8 cellular contexts compared by ENCODE assay signal in genomic region chr16:69725480-69726312, GRCh38. TPM values are rescaled to one million over a fixed set of nuclear protein-coding genes. Genes with fewer than 3 reads are reported as not detected.
A peak's percentile ranks its signal among the peaks of the same experiment; 100 is the strongest.
DNase-seq lines count a peak whose midpoint lies in the region; ATAC-seq and TF ChIP-seq lines count a peak whose summit lies in the region.

No MANE protein-coding gene starts in this region.

- intact Hi-C loops in aorta (cut with DNase I) = loop anchor here in 1 of 2 donors (2.0 kb wide), 1 partner anchor 29 kb away; the partner anchor contains the start of gene NOB1

- peak overlapping the region; percentile 93 for H3K4me3 Mint-ChIP-seq in stimulated activated naive CD8-positive, alpha-beta T cell treated with anti-CD3 and anti-CD28 coated beads, Interleukin-15, Interleukin-2, amounts not matched to agents 100 ng/mL and 50 ng/mL, for 24 hours
- H3K4me3 Mint-ChIP-seq in brain = peak overlapping the region; percentile 87 to 92 (median 92)

- no peak for TF ChIP-seq CTCF in brain (conservative IDR thresholded peaks at IDR 0.05)

- H3K36me3 Mint-ChIP-seq in stimulated activated naive CD8-positive, alpha-beta T cell treated with anti-CD3 and anti-CD28 coated beads, Interleukin-15, Interleukin-2, amounts not matched to agents 100 ng/mL and 50 ng/mL, for 24 hours (ENCODE audit: low read depth) = no peaks in the 10 kb centered on the region
- H3K36me3 Mint-ChIP-seq in brain = no peaks in the 10 kb centered on the region

- peak overlapping the region; percentile 99 for H3K27ac ChIP-seq in mesodermal cell (ENCODE audit: low read depth, low read length, severe bottlenecking)
- H3K27ac ChIP-seq in aorta (ENCODE audit: low read depth in 1 of 2, low read length in 2 of 2) = peak overlapping the region in 1 of 2 donors; percentile 53

- H3K9me3 ChIP-seq in mesodermal cell (ENCODE audit: control insufficient read depth, low read length) (no peaks in the 10 kb centered on the region), aorta (ENCODE audit: control insufficient read depth, low read length) (no peaks in the 10 kb centered on the region)

- no peaks in the 10 kb centered on the region for H3K9me3 Mint-ChIP-seq in stimulated activated naive CD8-positive, alpha-beta T cell treated with anti-CD3 and anti-CD28 coated beads, Interleukin-15, Interleukin-2, amounts not matched to agents 100 ng/mL and 50 ng/mL, for 24 hours
- H3K9me3 Mint-ChIP-seq in brain = no peaks in the 10 kb centered on the region

- no peaks in the 10 kb centered on the region for H3K27me3 Mint-ChIP-seq in stimulated activated naive CD8-positive, alpha-beta T cell treated with anti-CD3 and anti-CD28 coated beads, Interleukin-15, Interleukin-2, amounts not matched to agents 100 ng/mL and 50 ng/mL, for 24 hours
- peaks cover 7% of the 10 kb centered on the region for H3K27me3 Mint-ChIP-seq in brain

- DNase-seq in stimulated activated naive CD8-positive, alpha-beta T cell treated with anti-CD3 and anti-CD28 coated beads, Interleukin-15, Interleukin-2, amounts not matched to agents 100 U/mL and 50 U/mL, for 24 hours = no peak
- DNase-seq in aorta (peak in 1 of 2 donors; percentile 51), NCI-H2171 (lab: John Stamatoyannopoulos, UW) (no peak)

- peak overlapping the region; percentile 89 for H3K27ac Mint-ChIP-seq in stimulated activated naive CD8-positive, alpha-beta T cell treated with anti-CD3 and anti-CD28 coated beads, Interleukin-15, Interleukin-2, amounts not matched to agents 100 ng/mL and 50 ng/mL, for 24 hours
- peak overlapping the region; percentile 92 to 99 (median 95) for H3K27ac Mint-ChIP-seq in brain

- H3K27me3 ChIP-seq in aorta (ENCODE audit: control insufficient read depth in 1 of 2, insufficient read depth in 2 of 2, low read length in 1 of 2) = no peaks in the 10 kb centered on the region

- ATAC-seq in stimulated activated naive CD8-positive, alpha-beta T cell treated with anti-CD3 and anti-CD28 coated beads, Interleukin-15, Interleukin-2, amounts not matched to agents 100 U/mL and 50 U/mL, for 24 hours = no peak
- ATAC-seq in aorta (ENCODE audit: low FRiP score) = no peak
- ATAC-seq in HG02870 (IDR thresholded peaks at IDR 0.05; ENCODE audit: unreplicated experiment) = no peak
- no peak for ATAC-seq in HG02840 (IDR thresholded peaks at IDR 0.05; ENCODE audit: low FRiP score, unreplicated experiment)

- WGBS in mesodermal cell (ENCODE audit: insufficient coverage in 2 of 2), 2 experiments = 65 to 78% methylated on average over 26 to 28 of the region's 32 CpGs
- WGBS in aorta, 2 donors = 64 to 66% methylated on average over 32 of the region's 32 CpGs

- H3K4me1 Mint-ChIP-seq in stimulated activated naive CD8-positive, alpha-beta T cell treated with anti-CD3 and anti-CD28 coated beads, Interleukin-15, Interleukin-2, amounts not matched to agents 100 ng/mL and 50 ng/mL, for 24 hours (ENCODE audit: low read depth) = peaks cover 22% of the 10 kb centered on the region
- peaks cover 41% of the 10 kb centered on the region for H3K4me1 Mint-ChIP-seq in brain

- H3K4me3 ChIP-seq in mesodermal cell (ENCODE audit: extremely low read depth, insufficient read depth, low read length, poor library complexity, severe bottlenecking) (peak overlapping the region; percentile 45), aorta (ENCODE audit: low read length in 2 of 2) (peak overlapping the region; percentile 65 to 68)

- H3K4me1 ChIP-seq in mesodermal cell (ENCODE audit: control insufficient read depth, insufficient read depth, low read length, poor library complexity, severe bottlenecking) = peaks cover 8% of the 10 kb centered on the region
- H3K4me1 ChIP-seq in aorta (ENCODE audit: control insufficient read depth in 1 of 2, insufficient read depth in 2 of 2, low read length in 2 of 2) = peaks cover 0 to 3% of the 10 kb centered on the region in 2 donors

- H3K36me3 ChIP-seq in mesodermal cell (ENCODE audit: control insufficient read depth, insufficient read depth, low read length) (peaks cover 16% of the 10 kb centered on the region), aorta (ENCODE audit: control insufficient read depth in 1 of 2, insufficient read depth in 2 of 2, low read length in 1 of 2) (no peaks in the 10 kb centered on the region)

RNA-seq across cellular contexts. Expression of gene NQO1, which starts 0.7 kb away (rescaled TPM):
- 76.1 TPM for polyA plus RNA-seq in brain (ENCODE audit: insufficient read depth, low read depth, low replicate concordance)
- 73.9 TPM for polyA plus RNA-seq in mesodermal cell (2013, experiment 1 of 2)
- 66.1 TPM for polyA plus RNA-seq in mesodermal cell (2013, experiment 2 of 2)
- 10 to 100 TPM; 31.3 to 52.5 TPM for total RNA-seq in aorta
- 10 to 100 TPM; 53.7 to 76.3 TPM for polyA plus RNA-seq in aorta

RNA-seq across cellular contexts. Expression of gene NOB1, which starts 29.0 kb away (rescaled TPM):
- polyA plus RNA-seq in brain (ENCODE audit: insufficient read depth, low read depth, low replicate concordance) (41.4 TPM), aorta (10 to 100 TPM; 29.4 to 38.7 TPM)
- polyA plus RNA-seq in mesodermal cell (2013, experiment 1 of 2) = 53.5 TPM
- polyA plus RNA-seq in mesodermal cell (2013, experiment 2 of 2) = 50.8 TPM
- 10 to 100 TPM; 30.6 to 32.4 TPM for total RNA-seq in aorta

RNA-seq across cellular contexts. Expression of gene WWP2, which starts 36.4 kb away (rescaled TPM):
- polyA plus RNA-seq in brain (ENCODE audit: insufficient read depth, low read depth, low replicate concordance) (42.5 TPM), aorta (100 to 1,000 TPM in 1 of 2 donors, 10 to 100 TPM in 1; 59.0 to 141 TPM)
- 15.7 TPM for polyA plus RNA-seq in mesodermal cell (2013, experiment 1 of 2)
- polyA plus RNA-seq in mesodermal cell (2013, experiment 2 of 2) = 14.5 TPM
- 100 to 1,000 TPM; 135 to 144 TPM for total RNA-seq in aorta
